Comparison of ENCODE assay signal across 8 cellular contexts in genomic region chr7:33128631-33128989, GRCh38. TPM values are rescaled to one million over a fixed set of nuclear protein-coding genes. Genes with fewer than 3 reads are reported as not detected.
A peak's percentile ranks its signal among the peaks of the same experiment; 100 is the strongest.
DNase-seq lines count a peak whose midpoint lies in the region; ATAC-seq and TF ChIP-seq lines count a peak whose summit lies in the region.

No MANE protein-coding gene starts in this region.

- no peak for TF ChIP-seq POLR2A in adrenal gland (IDR thresholded peaks at IDR 0.05)
- TF ChIP-seq POLR2A in suprapubic skin (IDR thresholded peaks at IDR 0.05): no peak

- no peaks in the 10 kb centered on the region for H3K9me3 ChIP-seq in adrenal gland (replicated peaks in 1 of 3)
- no peaks in the 10 kb centered on the region for H3K9me3 ChIP-seq in suprapubic skin

- DNase-seq in T-helper 2 cell treated with Interferon-gamma antibody and Interleukin-4, amounts not matched to agents 5 μg/mL and 100 μg/mL, for 36 hours (ENCODE audit: low spot score): no peak
- no peak for DNase-seq in T-helper 2 cell
- DNase-seq in adrenal gland: no peak
- peak; percentile 58 for DNase-seq in kidney glomerular epithelial cell (lab: John Stamatoyannopoulos, UW)
- DNase-seq in suprapubic skin (ENCODE audit: low spot score in 2 of 2): no peak
- no peak for DNase-seq in HCEC 1CT
- DNase-seq in SK-N-DZ (ENCODE audit: low spot score): no peak

- H3K27ac ChIP-seq in adrenal gland (peak overlapping the region; percentile 51 to 88 (median 80)), suprapubic skin (peak overlapping the region; percentile 83)

- H3K36me3 Mint-ChIP-seq in T-helper 2 cell treated with Interferon-gamma antibody and Interleukin-4, amounts not matched to agents 5 μg/mL and 100 μg/mL, for 36 hours (ENCODE audit: low read depth): no peaks in the 10 kb centered on the region

- no peak for ATAC-seq in GM18861 (IDR thresholded peaks at IDR 0.05; ENCODE audit: unreplicated experiment)

- no peaks in the 10 kb centered on the region for H3K9me3 Mint-ChIP-seq in T-helper 2 cell treated with Interferon-gamma antibody and Interleukin-4, amounts not matched to agents 5 μg/mL and 100 μg/mL, for 36 hours

- peaks cover 17% of the 10 kb centered on the region for H3K4me1 Mint-ChIP-seq in T-helper 2 cell treated with Interferon-gamma antibody and Interleukin-4, amounts not matched to agents 5 μg/mL and 100 μg/mL, for 36 hours (ENCODE audit: low read depth)

- intact Hi-C loops in adrenal gland (cut with DNase I): no loop called here

- 0 to 2% (median 0%) methylated on average over 3 of the region's 3 CpGs for WGBS in adrenal gland, 4 donors
- WGBS in suprapubic skin: 1% methylated on average over 3 of the region's 3 CpGs

- H3K36me3 ChIP-seq in adrenal gland (replicated peaks in 1 of 2) (no peaks in the 10 kb centered on the region), suprapubic skin (no peaks in the 10 kb centered on the region)

- peaks cover 0 to 21% of the 10 kb centered on the region in 2 donors for H3K4me1 ChIP-seq in adrenal gland (replicated peaks in 1 of 2)
- peaks cover 28% of the 10 kb centered on the region for H3K4me1 ChIP-seq in suprapubic skin

- H3K27me3 ChIP-seq in adrenal gland (no peaks in the 10 kb centered on the region), suprapubic skin (no peaks in the 10 kb centered on the region)

- H3K27ac Mint-ChIP-seq in T-helper 2 cell treated with Interferon-gamma antibody and Interleukin-4, amounts not matched to agents 5 μg/mL and 100 μg/mL, for 36 hours: peak overlapping the region; percentile 85

- peak overlapping the region; percentile 98 for H3K4me3 Mint-ChIP-seq in T-helper 2 cell treated with Interferon-gamma antibody and Interleukin-4, amounts not matched to agents 5 μg/mL and 100 μg/mL, for 36 hours

- H3K4me3 ChIP-seq in adrenal gland (peak overlapping the region; percentile 61 to 72 (median 70)), suprapubic skin (peak overlapping the region; percentile 70)

- no peak for TF ChIP-seq CTCF in adrenal gland (IDR thresholded peaks at IDR 0.05)
- TF ChIP-seq CTCF in suprapubic skin (IDR thresholded peaks at IDR 0.05): no peak

- H3K27me3 Mint-ChIP-seq in T-helper 2 cell treated with Interferon-gamma antibody and Interleukin-4, amounts not matched to agents 5 μg/mL and 100 μg/mL, for 36 hours (ENCODE audit: low read depth): peaks cover 4% of the 10 kb centered on the region

- TF ChIP-seq EP300 in suprapubic skin (IDR thresholded peaks at IDR 0.05): no peak

RNA-seq across cellular contexts. Expression of gene BBS9, which starts 0.8 kb away (rescaled TPM):
- total RNA-seq in adrenal gland (10 to 100 TPM; 13.5 to 39.4 (median 27.3) TPM), suprapubic skin (10 to 100 TPM; 16.4 to 26.0 (median 21.4) TPM)
- 1 to 10 TPM; 5.6 to 8.4 (median 7.1) TPM for polyA plus RNA-seq in adrenal gland
- 3.4 and 5.4 TPM in 2 replicates for polyA plus RNA-seq in SK-N-DZ (2014; cell fraction: cytosol; rRNA removed)
- polyA plus RNA-seq in SK-N-DZ (2014; cell fraction: nucleus; rRNA removed): 5.1 and 5.2 TPM in 2 replicates

RNA-seq across cellular contexts. Expression of gene RP9, which starts 19.4 kb away (rescaled TPM):
- total RNA-seq in adrenal gland (10 to 100 TPM in 5 of 8 donors, 1 to 10 TPM in 3; 4.2 to 12.8 (median 11.3) TPM), suprapubic skin (10 to 100 TPM in 2 of 4 donors, 1 to 10 TPM in 2; 6.5 to 16.9 (median 9.3) TPM)
- polyA plus RNA-seq in adrenal gland: 10 to 100 TPM; 18.8 to 22.4 (median 19.9) TPM
- 27.9 and 31.2 TPM in 2 replicates for polyA plus RNA-seq in SK-N-DZ (2014; cell fraction: cytosol; rRNA removed)
- 22.9 and 33.2 TPM in 2 replicates for polyA plus RNA-seq in SK-N-DZ (2014; cell fraction: nucleus; rRNA removed)
